1 cellular context compared by ENCODE assay signal in genomic region chr10:89373916-89374711, GRCh38.
TF ChIP-seq lines count a peak whose summit lies in the region.

No MANE protein-coding gene starts in this region.

TF ChIP-seq in K562, 482 proteins besides CTCF, POLR2A, EP300 and RAD21:
- TF ChIP-seq FOXK2 (conservative IDR thresholded peaks at IDR 0.05 in 1 of 2, IDR thresholded peaks at IDR 0.05 in 1 of 2; ENCODE audit: low read depth in 2 of 2) (peak; percentile 61 to 82), TBL1XR1 (IDR thresholded peaks at IDR 0.05; ENCODE audit: low read length in 2 of 2) (0 out of 4 replicates have a peak, but pooled peaks of 1 of the 2 experiments have one; percentile 19), NCOR1 (IDR thresholded peaks at IDR 0.05) (peak; percentile 25; the same call in 1 of the 2 replicates), MNT (conservative IDR thresholded peaks at IDR 0.05) (no peak), NONO (IDR thresholded peaks at IDR 0.05; ENCODE audit: low read depth in 2 of 2, low read length in 1 of 2) (no peak), CEBPG (CRISPR knock-in tag; IDR thresholded peaks at IDR 0.05) (no peak), CEBPG (tag; conservative IDR thresholded peaks at IDR 0.05 in 1 of 2, IDR thresholded peaks at IDR 0.05 in 1 of 2) (peak; percentile 27 to 81; a peak in 2 of 4 replicates), ZNF134 (CRISPR knock-in tag; conservative IDR thresholded peaks at IDR 0.05) (0 out of 2 replicates have a peak, but pooled peaks have one; percentile 37), KAT7 (CRISPR knock-in tag; IDR thresholded peaks at IDR 0.05; ENCODE audit: borderline replicate concordance) (0 out of 2 replicates have a peak, but pooled peaks have one; percentile 48), TEAD4 (IDR thresholded peaks at IDR 0.05; ENCODE audit: low read length) (peak; percentile 43; the same call in 1 of the 2 replicates), TEAD4 (CRISPR knock-in tag; IDR thresholded peaks at IDR 0.05; ENCODE audit: borderline replicate concordance) (no peak), CEBPB (tag; IDR thresholded peaks at IDR 0.05) (peak; percentile 85), CHAMP1 (IDR thresholded peaks at IDR 0.05) (no peak), MAFG (tag; conservative IDR thresholded peaks at IDR 0.05) (0 out of 2 replicates have a peak, but pooled peaks have one; percentile 5), CBFA2T3 (IDR thresholded peaks at IDR 0.05) (peak; percentile 68), ZFP36 (IDR thresholded peaks at IDR 0.05; ENCODE audit: low read depth, low read length, partially characterized antibody) (no peak), MTA2 (IDR thresholded peaks at IDR 0.05; ENCODE audit: low read depth) (peak; percentile 48; the same call in 1 of the 2 replicates), CBFA2T2 (conservative IDR thresholded peaks at IDR 0.05) (peak; percentile 44), SMARCA4 (IDR thresholded peaks at IDR 0.05) (peak; percentile 25; the same call in 1 of the 2 replicates), MBD1 (CRISPR knock-in tag; IDR thresholded peaks at IDR 0.05) (no peak), ZNF707 (CRISPR knock-in tag; conservative IDR thresholded peaks at IDR 0.05) (no peak), MEIS2 (IDR thresholded peaks at IDR 0.05; ENCODE audit: partially characterized antibody) (peak; percentile 2), ZFX (CRISPR knock-in tag; IDR thresholded peaks at IDR 0.05) (no peak), NFIC (IDR thresholded peaks at IDR 0.05) (peak; percentile 72), MEF2A (IDR thresholded peaks at IDR 0.05; ENCODE audit: control insufficient read depth, low read depth, low read length) (no peak), TAL1 (IDR thresholded peaks at IDR 0.05) (peak; percentile 58), HCFC1 (IDR thresholded peaks at IDR 0.05; ENCODE audit: low read depth, low read length) (no peak), ARID1B (IDR thresholded peaks at IDR 0.05) (peak; percentile 27), HEY1 (CRISPR knock-in tag; IDR thresholded peaks at IDR 0.05; ENCODE audit: borderline replicate concordance) (no peak), SOX6 (IDR thresholded peaks at IDR 0.05) (peak; percentile 84), FOXJ2 (tag; IDR thresholded peaks at IDR 0.05) (peak; percentile 82), ZNF740 (CRISPR knock-in tag; IDR thresholded peaks at IDR 0.05) (no peak), ZNF740 (tag; IDR thresholded peaks at IDR 0.05) (no peak), MLLT1 (IDR thresholded peaks at IDR 0.05) (0 out of 4 replicates have a peak, but pooled peaks of 1 of the 2 experiments have one; percentile 32), TCF3 (CRISPR knock-in tag; IDR thresholded peaks at IDR 0.05) (peak; percentile 61), PML (IDR thresholded peaks at IDR 0.05; ENCODE audit: low read length) (0 out of 2 replicates have a peak, but pooled peaks have one; percentile 0), ZNF280B (CRISPR knock-in tag; IDR thresholded peaks at IDR 0.05) (no peak), ZNF561 (CRISPR knock-in tag; conservative IDR thresholded peaks at IDR 0.05) (no peak), EHMT2 (IDR thresholded peaks at IDR 0.05) (peak; percentile 34; the same call in 1 of the 2 replicates), FOXA3 (CRISPR knock-in tag; conservative IDR thresholded peaks at IDR 0.05 in 1 of 2, IDR thresholded peaks at IDR 0.05 in 1 of 2) (peak in 1 of 2 experiments; percentile 52; a peak in 2 of 4 replicates)
TF ChIP-seq in K562: peak in this region for 24.
